ENCODE assay signal across 17 cellular contexts in the genomic region with DNA sequence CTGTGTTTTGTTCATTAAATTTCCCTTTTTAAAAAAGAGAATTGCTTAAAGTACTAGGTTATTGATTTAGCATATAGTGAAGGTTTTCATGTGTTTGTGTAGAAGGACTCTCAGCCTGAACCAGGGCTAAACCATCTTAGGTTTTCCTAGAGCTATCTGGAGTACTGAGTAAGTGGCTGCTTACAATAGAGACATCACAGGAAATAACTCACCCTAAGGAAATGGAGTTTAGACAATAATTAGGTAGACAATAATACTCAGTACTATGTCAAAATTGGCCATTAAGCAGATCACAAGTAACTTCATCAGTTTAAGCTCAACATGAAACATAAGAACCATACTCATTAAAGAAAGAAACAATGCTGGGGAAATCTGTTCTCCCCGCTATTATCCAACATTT.
DNase-seq lines count a peak whose midpoint lies in the region; FAIRE-seq and TF ChIP-seq lines count a peak whose summit lies in the region.
"Had no signal": no experiment of that assay in that cellular context is flagged by ENCODE, and none has a peak within 500 bp of the region (broad histone marks: within the 10 kb centered on the region; RNA-seq: fewer than 3 reads in every experiment).

No MANE protein-coding gene starts in this region.

- H3K4me2 ChIP-seq in endothelial cell of umbilical vein (ENCODE audit: insufficient read depth, low read length) = peak overlapping the region; percentile 50
- H3K4me2 ChIP-seq: BLaER1 treated with 17β-estradiol and CSF1 and Interleukin-3, amounts not matched to agents 10 nM and 100 nM had no signal

- H3K4me1 ChIP-seq in endothelial cell of umbilical vein (ENCODE audit: control insufficient read depth, extremely low read depth, insufficient read depth, low read length) (peaks cover 6% of the 10 kb centered on the region), spleen (no peaks in the 10 kb centered on the region)

- dilution Hi-C loops in endothelial cell of umbilical vein (cut with MboI; ENCODE audit: extremely low pct_ligation_motif_present, low sequenced_read_pairs) = no loop called here

- no peaks in the 10 kb centered on the region for H3K9me3 ChIP-seq in endothelial cell of umbilical vein (replicated peaks; ENCODE audit: control insufficient read depth, insufficient read depth, low read length)
- H3K9me3 ChIP-seq in spleen = peaks cover 0 to 3% (median 0%) of the 10 kb centered on the region in 8 donors
- H3K9me3 ChIP-seq: BLaER1 treated with 17β-estradiol and CSF1 and Interleukin-3, amounts not matched to agents 10 nM and 100 nM had no signal

- no peaks in the 10 kb centered on the region for H4K20me1 ChIP-seq in endothelial cell of umbilical vein (replicated peaks; ENCODE audit: control insufficient read depth, extremely low read depth, insufficient read depth, low read length)
- H4K20me1 ChIP-seq: BLaER1 treated with 17β-estradiol and CSF1 and Interleukin-3, amounts not matched to agents 10 nM and 100 nM had no signal

- no peak overlapping the region for H2AFZ ChIP-seq in endothelial cell of umbilical vein (ENCODE audit: low read depth, low read length)

- H3K4me3 ChIP-seq in endothelial cell of umbilical vein (replicated peaks in 1 of 3; ENCODE audit: insufficient read depth in 1 of 3, low read depth in 1 of 3, low read length in 3 of 3) (no peak overlapping the region), spleen (no peak overlapping the region)
- H3K4me3 ChIP-seq: BLaER1 treated with 17β-estradiol and CSF1 and Interleukin-3, amounts not matched to agents 10 nM and 100 nM had no signal

- TF ChIP-seq POLR2A in H54 (IDR thresholded peaks at IDR 0.05; ENCODE audit: low read depth, low read length) (no peak), endothelial cell of umbilical vein (IDR thresholded peaks at IDR 0.05; ENCODE audit: low read depth, low read length) (no peak), spleen (IDR thresholded peaks at IDR 0.05) (no peak)

- POLR2A ChIA-PET in endothelial cell of umbilical vein (lab: Charles Lee) = no interaction called here

- no peak for DNase-seq in H54 (ENCODE audit: insufficient read length, low spot score)
- DNase-seq in NCI-H748 treated with DMSO at 0.1 percent for 48 hours (lab: John Stamatoyannopoulos, UW) = peak; percentile 21
- DNase-seq in endothelial cell of umbilical vein (ENCODE audit: low read depth, low spot score) = peak; percentile 26
- DNase-seq in epidermal melanocyte (ENCODE audit: insufficient read length, low spot score) = no peak
- no peak for DNase-seq in spleen
- DNase-seq in stimulated activated CD4-positive, alpha-beta T cell treated with anti-CD3 and anti-CD28 coated beads, Interleukin-1b, Interleukin-23, amount 100 ng/mL, for 48 hours = no peak
- DNase-seq: Calu3; CD8-positive, alpha-beta T cell; DMS 273 treated with DMSO at 0.1 percent for 48 hours; DMS53; DND-41; EL; GOT3; H9 had no signal

- FAIRE-seq in H54 (lab: Jason Lieb, UNC) (peak; percentile 43), endothelial cell of umbilical vein (lab: Jason Lieb, UNC) (peak; percentile 63)
- FAIRE-seq: GM12891, HepG2 had no signal

- CTCF ChIA-PET in endothelial cell of umbilical vein (lab: Charles Lee) = interaction anchor here (1.3 kb wide), 1 partner anchor 177 kb away, joined by 3 read pairs; no protein-coding TSS in a partner anchor

- BruUV-seq in endothelial cell of umbilical vein (replicated peaks; lab: Mats Ljungman, UMichigan) = no TSS peak

- H3K9me1 ChIP-seq in endothelial cell of umbilical vein (replicated peaks; ENCODE audit: control insufficient read depth, extremely low read depth, insufficient read depth, low read length) = no peaks in the 10 kb centered on the region

- WGBS in spleen, 5 donors = 56 to 100% (median 93%) methylated on average over 1 of the region's 1 CpG

- no peaks in the 10 kb centered on the region for H3K79me2 ChIP-seq in endothelial cell of umbilical vein (ENCODE audit: control insufficient read depth, insufficient read depth, low read length)

- TF ChIP-seq CTCF in endothelial cell of umbilical vein (IDR thresholded peaks at IDR 0.05; ENCODE audit: extremely low read depth in 1 of 2, insufficient read depth in 1 of 2, low read depth in 1 of 2, low read length in 2 of 2) (no peak), spleen (IDR thresholded peaks at IDR 0.05 in 8 of 11, conservative IDR thresholded peaks at IDR 0.05 in 3 of 11) (no peak)

- no peak overlapping the region for H3K9ac ChIP-seq in endothelial cell of umbilical vein (replicated peaks; ENCODE audit: extremely low read depth, insufficient read depth, low read length)
- H3K9ac ChIP-seq: BLaER1 treated with 17β-estradiol and CSF1 and Interleukin-3, amounts not matched to agents 10 nM and 100 nM had no signal

- H3K36me3 ChIP-seq in endothelial cell of umbilical vein (ENCODE audit: control insufficient read depth in 2 of 2, extremely low read depth in 1 of 2, insufficient read depth in 2 of 2, low read length in 2 of 2) (no peaks in the 10 kb centered on the region), spleen (no peaks in the 10 kb centered on the region)
- H3K36me3 ChIP-seq: BLaER1 treated with 17β-estradiol and CSF1 and Interleukin-3, amounts not matched to agents 10 nM and 100 nM had no signal

- peak overlapping the region; percentile 18 for H3K27ac ChIP-seq in endothelial cell of umbilical vein (ENCODE audit: insufficient read depth, low read depth, low read length)
- H3K27ac ChIP-seq in spleen = no peak overlapping the region
- H3K27ac ChIP-seq: BLaER1 treated with 17β-estradiol and CSF1 and Interleukin-3, amounts not matched to agents 10 nM and 100 nM had no signal

- intact Hi-C loops in endothelial cell of umbilical vein (cut with micrococcal nuclease) = no loop called here
- intact Hi-C loops in spleen (cut with DNase I; ENCODE audit: low total_unique reads) = no loop called here

- H3K27me3 ChIP-seq in endothelial cell of umbilical vein (ENCODE audit: control insufficient read depth in 2 of 2, insufficient read depth in 2 of 2, low read length in 2 of 2) (no peaks in the 10 kb centered on the region), spleen (replicated peaks in 1 of 7) (no peaks in the 10 kb centered on the region)
- H3K27me3 ChIP-seq: BLaER1 treated with 17β-estradiol and CSF1 and Interleukin-3, amounts not matched to agents 10 nM and 100 nM had no signal

TF ChIP-seq in endothelial cell of umbilical vein, 7 proteins besides CTCF, POLR2A, EP300 and RAD21:
- TF ChIP-seq EZH2 (IDR thresholded peaks at IDR 0.05; ENCODE audit: borderline replicate concordance, low read depth, low read length, severe bottlenecking) = no peak
- TF ChIP-seq POLR2AphosphoS5 (IDR thresholded peaks at IDR 0.05; ENCODE audit: insufficient read depth, low read depth, low read length) = no peak
- TF ChIP-seq MYC (IDR thresholded peaks at IDR 0.05; ENCODE audit: low read depth, low read length) = no peak
- TF ChIP-seq FOS (IDR thresholded peaks at IDR 0.05; ENCODE audit: borderline replicate concordance, insufficient read depth, low read length) = peak; percentile 39
- TF ChIP-seq JUN (IDR thresholded peaks at IDR 0.05; ENCODE audit: borderline replicate concordance, insufficient read depth, insufficient read length, low read depth) = no peak
TF ChIP-seq in endothelial cell of umbilical vein: peak in this region for 1.

Comparison
In these comparisons a context has a peak if more than half of its experiments do, and no peak if none do; other contexts are left out.
1. DNase-seq: peak in NCI-H748 treated with DMSO at 0.1 percent for 48 hours (single experiment) and endothelial cell of umbilical vein (single experiment); none in H54 (single experiment), epidermal melanocyte (single experiment), spleen (single experiment) and stimulated activated CD4-positive, alpha-beta T cell treated with anti-CD3 and anti-CD28 coated beads, Interleukin-1b, Interleukin-23, amount 100 ng/mL, for 48 hours (single experiment).